11 cellular contexts compared by ENCODE assay signal in the genomic region with DNA sequence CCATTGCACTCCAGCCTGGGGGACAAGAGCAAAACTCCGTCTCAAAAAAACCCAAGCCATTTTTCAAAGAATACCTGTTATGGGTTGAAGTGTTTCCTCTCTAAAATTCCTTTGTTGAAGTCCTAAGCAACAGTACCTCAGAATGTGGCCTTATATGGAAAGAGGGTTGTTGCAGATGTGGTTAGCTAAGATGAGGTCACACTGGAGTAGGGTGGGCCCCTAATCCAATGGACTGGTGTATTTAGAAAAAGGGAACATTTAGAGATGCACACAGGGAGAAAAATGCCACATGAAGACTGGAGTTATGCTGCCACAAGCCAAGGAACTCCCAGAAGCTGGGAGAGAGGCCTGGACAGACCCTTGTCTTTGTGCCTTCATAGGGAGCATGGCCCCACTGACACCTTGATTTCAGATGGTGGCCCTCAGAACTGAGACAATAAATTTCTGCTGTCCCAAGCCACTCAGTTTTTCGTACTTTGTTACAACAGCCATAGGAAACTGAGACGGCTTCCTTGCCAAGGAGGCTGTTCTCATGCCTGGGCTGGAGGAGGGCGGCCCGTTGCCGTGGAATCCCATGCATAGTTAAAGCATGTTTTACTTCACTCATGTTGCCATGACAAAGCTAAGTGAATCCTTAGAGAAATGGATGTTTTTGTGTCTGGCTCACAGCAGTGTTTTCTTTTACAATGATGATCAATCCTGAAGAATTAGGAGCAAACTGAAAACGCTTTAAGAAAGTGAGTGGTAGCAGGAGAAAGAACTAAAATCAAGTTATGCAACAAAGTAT. TPM values are rescaled to one million over a fixed set of nuclear protein-coding genes. Genes with fewer than 3 reads are reported as not detected.
DNase-seq lines count a peak whose midpoint lies in the region; ATAC-seq, FAIRE-seq and TF ChIP-seq lines count a peak whose summit lies in the region.
"Had no signal": no experiment of that assay in that cellular context is flagged by ENCODE, and none has a peak within 500 bp of the region (broad histone marks: within the 10 kb centered on the region; RNA-seq: fewer than 3 reads in every experiment).

No MANE protein-coding gene starts in this region.

- no peaks in the 10 kb centered on the region for H3K27me3 ChIP-seq in cardiac muscle cell

- TF ChIP-seq POLR2A in H54 (IDR thresholded peaks at IDR 0.05; ENCODE audit: low read depth, low read length), result no peak

- H3K4me3 Mint-ChIP-seq in activated naive CD8-positive, alpha-beta T cell treated with anti-CD3 and anti-CD28 coated beads, Interleukin-2, amount 10 ng/mL, durations not matched to agents 7 days and 5 days, result no peak overlapping the region

- intact Hi-C loops in sciatic nerve (cut with DNase I), result no loop called here

- H3K4me1 Mint-ChIP-seq in activated naive CD8-positive, alpha-beta T cell treated with anti-CD3 and anti-CD28 coated beads, Interleukin-2, amount 10 ng/mL, durations not matched to agents 7 days and 5 days, result peaks cover 14% of the 10 kb centered on the region

- peak overlapping the region; percentile 19 for H3K27ac ChIP-seq in cardiac muscle cell

- no peaks in the 10 kb centered on the region for H3K9me3 Mint-ChIP-seq in activated naive CD8-positive, alpha-beta T cell treated with anti-CD3 and anti-CD28 coated beads, Interleukin-2, amount 10 ng/mL, durations not matched to agents 7 days and 5 days
- H3K9me3 Mint-ChIP-seq: IgD-negative memory B cell had no signal

- H3K9me3 ChIP-seq in cardiac muscle cell (ENCODE audit: low read depth), result no peaks in the 10 kb centered on the region

- peaks cover 38% of the 10 kb centered on the region for H3K36me3 ChIP-seq in cardiac muscle cell

- POLR2A ChIA-PET in activated naive CD8-positive, alpha-beta T cell treated with anti-CD3 and anti-CD28 coated beads, Interleukin-2, amount 10 ng/mL, durations not matched to agents 7 days and 5 days (lab: Charles Lee), result no interaction called here

- peak overlapping the region; percentile 70 for H3K27ac Mint-ChIP-seq in activated naive CD8-positive, alpha-beta T cell treated with anti-CD3 and anti-CD28 coated beads, Interleukin-2, amount 10 ng/mL, durations not matched to agents 7 days and 5 days
- H3K27ac Mint-ChIP-seq: IgD-negative memory B cell had no signal

- peaks cover 10% of the 10 kb centered on the region for H3K4me1 ChIP-seq in cardiac muscle cell (ENCODE audit: low read depth)

- no peak overlapping the region for H3K4me3 ChIP-seq in cardiac muscle cell

- no peak for FAIRE-seq in H54 (lab: Jason Lieb, UNC)

- DNase-seq in EH (ENCODE audit: low read depth), result peak; percentile 20
- no peak for DNase-seq in activated naive CD8-positive, alpha-beta T cell treated with anti-CD3 and anti-CD28 coated beads, Interleukin-2, amount 10 ng/mL, durations not matched to agents 7 days and 5 days
- peak in 1 of 2 donors; percentile 44 for DNase-seq in cardiac muscle cell (ENCODE audit: low read depth in 1 of 2, low spot score in 1 of 2)
- no peak for DNase-seq in sciatic nerve (ENCODE audit: low spot score)
- no peak for DNase-seq in stimulated activated naive CD4-positive, alpha-beta T cell treated with Interleukin-2 at 50 U/mL for 16 hours (lab: John Stamatoyannopoulos, UW)
- no peak for DNase-seq in H54 (ENCODE audit: insufficient read length, low spot score)
- DNase-seq in NCI-H128 (lab: John Stamatoyannopoulos, UW; ENCODE audit: unreplicated experiment), result no peak
- DNase-seq: DND-41, SW 1271 had no signal

- TF ChIP-seq CTCF in cardiac muscle cell (IDR thresholded peaks at IDR 0.05; ENCODE audit: low read depth, low read length), result no peak

- H3K27me3 Mint-ChIP-seq in activated naive CD8-positive, alpha-beta T cell treated with anti-CD3 and anti-CD28 coated beads, Interleukin-2, amount 10 ng/mL, durations not matched to agents 7 days and 5 days, result no peaks in the 10 kb centered on the region

- ATAC-seq in activated naive CD8-positive, alpha-beta T cell treated with anti-CD3 and anti-CD28 coated beads, Interleukin-2, amount 10 ng/mL, durations not matched to agents 7 days and 5 days (ENCODE audit: low read depth), result no peak
- peak; percentile 78 for ATAC-seq in sciatic nerve
- ATAC-seq in GM19395 (IDR thresholded peaks at IDR 0.05; ENCODE audit: unreplicated experiment), result no peak

- H3K36me3 Mint-ChIP-seq in activated naive CD8-positive, alpha-beta T cell treated with anti-CD3 and anti-CD28 coated beads, Interleukin-2, amount 10 ng/mL, durations not matched to agents 7 days and 5 days, result peaks cover 21% of the 10 kb centered on the region

RNA-seq across cellular contexts. Expression of a gene that starts 16.5 kb away (rescaled TPM):
- 10 to 100 TPM; 29.9 to 33.0 TPM for total RNA-seq in activated naive CD8-positive, alpha-beta T cell treated with anti-CD3 and anti-CD28 coated beads, Interleukin-2, amount 10 ng/mL, durations not matched to agents 7 days and 5 days
- 22.4 and 25.2 TPM in 2 replicates for total RNA-seq in cardiac muscle cell
- 27.9 and 35.1 TPM in 2 replicates for polyA plus RNA-seq in cardiac muscle cell
- 15.7 TPM for total RNA-seq in sciatic nerve

RNA-seq across cellular contexts. Expression of a gene that starts 16.7 kb away (rescaled TPM):
- 10 to 100 TPM; 84.9 to 86.1 TPM for total RNA-seq in activated naive CD8-positive, alpha-beta T cell treated with anti-CD3 and anti-CD28 coated beads, Interleukin-2, amount 10 ng/mL, durations not matched to agents 7 days and 5 days
- 45.0 and 46.6 TPM in 2 replicates for total RNA-seq in cardiac muscle cell
- 48.0 and 69.7 TPM in 2 replicates for polyA plus RNA-seq in cardiac muscle cell
- total RNA-seq in sciatic nerve, result 46.6 TPM

RNA-seq across cellular contexts. Expression of a gene that starts 29.0 kb away (rescaled TPM):
- total RNA-seq in activated naive CD8-positive, alpha-beta T cell treated with anti-CD3 and anti-CD28 coated beads, Interleukin-2, amount 10 ng/mL, durations not matched to agents 7 days and 5 days, result 10 to 100 TPM; 13.4 to 18.3 TPM
- total RNA-seq in cardiac muscle cell (33.7 and 34.8 TPM in 2 replicates), sciatic nerve (27.2 TPM)
- polyA plus RNA-seq in cardiac muscle cell, result 36.3 and 56.6 TPM in 2 replicates
